ENCODE assay signal across 11 cellular contexts in the genomic region with DNA sequence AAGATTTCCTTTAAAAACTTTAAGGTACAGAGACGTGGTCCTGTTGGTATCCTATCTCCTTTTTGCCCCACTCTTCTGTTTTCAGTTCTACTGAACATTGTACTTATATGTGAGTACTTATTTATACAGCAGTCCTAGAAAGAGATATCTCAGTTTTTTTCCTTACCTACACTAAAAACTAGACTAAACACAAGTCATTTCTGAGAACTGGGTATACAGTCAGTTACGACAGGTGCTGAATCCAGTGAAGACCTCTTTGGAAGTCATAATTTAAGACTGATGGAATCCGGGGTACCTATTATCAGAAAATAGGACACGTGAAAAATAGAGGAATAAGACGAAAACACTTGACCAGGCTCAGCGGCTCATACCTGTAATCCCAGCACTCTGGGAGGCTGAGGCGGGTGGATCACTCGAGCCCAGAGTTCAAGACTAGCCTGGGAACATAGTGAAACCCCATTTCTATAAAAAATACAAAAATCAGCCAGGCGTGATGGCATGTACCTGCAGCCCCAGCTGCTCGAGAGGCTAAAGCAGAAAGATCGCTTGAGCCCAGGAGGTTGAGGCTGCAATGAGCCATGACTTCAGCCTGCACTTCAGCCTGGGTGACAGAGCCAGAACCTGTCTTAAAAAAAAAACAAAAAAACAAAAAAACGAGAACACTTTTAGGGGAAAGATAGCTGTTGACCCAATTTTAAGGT.
DNase-seq lines count a peak whose midpoint lies in the region; ATAC-seq and TF ChIP-seq lines count a peak whose summit lies in the region.
"Had no signal": no experiment of that assay in that cellular context is flagged by ENCODE, and none has a peak within 500 bp of the region (broad histone marks: within the 10 kb centered on the region; RNA-seq: fewer than 3 reads in every experiment).

No MANE protein-coding gene starts in this region.

- H3K4me3 ChIP-seq in prostate gland (no peak overlapping the region), adrenal gland (no peak overlapping the region)

- no peak overlapping the region for H3K27ac ChIP-seq in prostate gland
- H3K27ac ChIP-seq in adrenal gland: no peak overlapping the region

- no peak for DNase-seq in memory B cell (ENCODE audit: low spot score in 2 of 2)
- no peak for DNase-seq in effector CD4-positive, alpha-beta T cell
- DNase-seq in prostate gland (ENCODE audit: low spot score): no peak
- no peak for DNase-seq in adrenal gland
- DNase-seq: DMS153; hypothalamus; NCI-H146; stimulated activated CD4-positive, alpha-beta T cell treated with anti-CD3 and anti-CD28 coated beads, Interleukin-12 subunit alpha, Interleukin-12 subunit beta, amount 100 ng/mL, for 4 hours had no signal

- peak; percentile 81 for ATAC-seq in GM18511 (IDR thresholded peaks at IDR 0.05; ENCODE audit: unreplicated experiment)
- ATAC-seq in GM19468 (IDR thresholded peaks at IDR 0.05; ENCODE audit: extremely low read depth, unreplicated experiment): peak; percentile 59
- ATAC-seq in HG03103 (IDR thresholded peaks at IDR 0.05; ENCODE audit: low read depth, unreplicated experiment): peak; percentile 54
- peak; percentile 82 for ATAC-seq in memory B cell (ENCODE audit: low read depth)

- H3K4me1 ChIP-seq in prostate gland (replicated peaks) (no peaks in the 10 kb centered on the region), adrenal gland (replicated peaks in 1 of 2) (peaks cover 0 to 15% of the 10 kb centered on the region in 2 donors)

- peaks cover 31% of the 10 kb centered on the region for H3K4me1 Mint-ChIP-seq in memory B cell

- no peaks in the 10 kb centered on the region for H3K27me3 Mint-ChIP-seq in memory B cell

- no peaks in the 10 kb centered on the region for H3K27me3 ChIP-seq in prostate gland (replicated peaks; ENCODE audit: insufficient read depth)
- no peaks in the 10 kb centered on the region for H3K27me3 ChIP-seq in adrenal gland

- peak overlapping the region; percentile 91 for H3K27ac Mint-ChIP-seq in memory B cell

- TF ChIP-seq POLR2A in prostate gland (IDR thresholded peaks at IDR 0.05): no peak
- no peak for TF ChIP-seq POLR2A in adrenal gland (IDR thresholded peaks at IDR 0.05)

- WGBS in prostate gland: 87% methylated on average over 12 of the region's 12 CpGs
- 82 to 90% (median 88%) methylated on average over 12 of the region's 12 CpGs for WGBS in adrenal gland, 4 donors

- H3K9me3 ChIP-seq in prostate gland (no peaks in the 10 kb centered on the region), adrenal gland (replicated peaks in 1 of 3) (no peaks in the 10 kb centered on the region)

- peaks cover 51% of the 10 kb centered on the region for H3K36me3 Mint-ChIP-seq in memory B cell

- H3K36me3 ChIP-seq in prostate gland (peaks cover 0 to 12% of the 10 kb centered on the region in 2 donors), adrenal gland (replicated peaks in 1 of 2) (peaks cover 0 to 93% of the 10 kb centered on the region in 2 donors)

- TF ChIP-seq CTCF in prostate gland (IDR thresholded peaks at IDR 0.05) (no peak), adrenal gland (IDR thresholded peaks at IDR 0.05) (no peak)

- H3K4me3 Mint-ChIP-seq in memory B cell: peak overlapping the region; percentile 21

- intact Hi-C loops in prostate gland (cut with DNase I): no loop called here
- intact Hi-C loops in adrenal gland (cut with DNase I): no loop called here

- H3K9me3 Mint-ChIP-seq in memory B cell: no peaks in the 10 kb centered on the region
